Comparison of ENCODE assay signal across 16 cellular contexts in the genomic region with DNA sequence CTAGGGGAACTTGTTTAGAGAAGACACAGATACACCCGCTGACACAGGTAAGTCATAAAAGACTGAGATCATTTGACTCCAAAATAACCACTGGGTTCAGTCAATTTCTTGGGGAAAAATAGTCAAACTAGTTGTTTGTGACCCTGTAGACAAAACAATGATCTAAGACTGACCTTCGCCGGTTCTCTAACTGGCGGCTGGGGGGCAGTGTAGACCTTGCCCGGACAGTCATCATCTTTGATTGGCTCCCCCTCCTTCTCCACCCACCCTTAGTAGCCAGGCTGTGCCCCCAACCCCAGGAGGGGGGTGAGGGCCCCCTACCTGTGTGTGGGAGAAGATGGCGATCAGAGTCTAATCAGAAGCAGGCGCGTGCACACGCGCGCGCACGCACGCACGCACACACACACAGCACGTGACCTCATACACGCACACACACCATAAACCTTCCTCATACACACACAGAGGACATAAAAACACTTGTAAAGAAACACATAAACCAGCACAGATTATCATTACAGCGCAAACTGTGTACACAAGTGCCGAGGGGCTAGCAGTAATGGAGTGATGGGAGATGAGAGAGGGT. TPM values are rescaled to one million over a fixed set of nuclear protein-coding genes. Genes with fewer than 3 reads are reported as not detected.
A peak's percentile ranks its signal among the peaks of the same experiment; 100 is the strongest.
DNase-seq lines count a peak whose midpoint lies in the region; FAIRE-seq and TF ChIP-seq lines count a peak whose summit lies in the region.
"Had no signal": no experiment of that assay in that cellular context is flagged by ENCODE, and none has a peak within 500 bp of the region (broad histone marks: within the 10 kb centered on the region; RNA-seq: fewer than 3 reads in every experiment).

No MANE protein-coding gene starts in this region.

- no peaks in the 10 kb centered on the region for H3K36me3 ChIP-seq in Caco-2 (ENCODE audit: control insufficient read depth, insufficient read depth, low read length)
- H3K36me3 ChIP-seq in OCI-LY7 (ENCODE audit: insufficient read depth, low read length): no peaks in the 10 kb centered on the region
- H3K36me3 ChIP-seq in ectodermal cell (ENCODE audit: control insufficient read depth, insufficient read depth, low read length): no peaks in the 10 kb centered on the region
- peaks cover 14% of the 10 kb centered on the region for H3K36me3 ChIP-seq in neutrophil
- no peaks in the 10 kb centered on the region for H3K36me3 ChIP-seq in MG63
- no peaks in the 10 kb centered on the region for H3K36me3 ChIP-seq in kidney (ENCODE audit: control insufficient read depth in 1 of 2, insufficient read depth in 2 of 2, low read length in 2 of 2)

- peaks cover 50% of the 10 kb centered on the region for H3K4me1 Mint-ChIP-seq in Caco-2 (ENCODE audit: low read depth, unreplicated experiment)

- H3K4me2 ChIP-seq in OCI-LY7 (ENCODE audit: low read length): no peak overlapping the region

- H4K20me1 ChIP-seq in OCI-LY7 (ENCODE audit: insufficient read depth, low read length): no peaks in the 10 kb centered on the region

- H3K27ac ChIP-seq in OCI-LY7 (ENCODE audit: low read depth, low read length, poor library complexity, severe bottlenecking): no peak overlapping the region
- peak overlapping the region; percentile 32 for H3K27ac ChIP-seq in ectodermal cell (ENCODE audit: insufficient read depth, low read depth, low read length, poor library complexity, severe bottlenecking)
- H3K27ac ChIP-seq in neutrophil: peak overlapping the region; percentile 92
- no peak overlapping the region for H3K27ac ChIP-seq in kidney (ENCODE audit: low read depth in 2 of 2, low read length in 2 of 2)

- H2AFZ ChIP-seq in OCI-LY7 (ENCODE audit: low read length): no peak overlapping the region

- no peaks in the 10 kb centered on the region for H3K27me3 Mint-ChIP-seq in Caco-2 (ENCODE audit: insufficient read depth, unreplicated experiment)

- H3K9me3 Mint-ChIP-seq in Caco-2 (ENCODE audit: unreplicated experiment): no peaks in the 10 kb centered on the region
- H3K9me3 Mint-ChIP-seq: HFFc6 had no signal

- TF ChIP-seq CTCF in Caco-2 (IDR thresholded peaks at IDR 0.05; ENCODE audit: insufficient read depth in 1 of 2, low read depth in 1 of 2, low read length in 1 of 2, severe bottlenecking in 1 of 2, unreplicated experiment in 1 of 2) (no peak), OCI-LY7 (conservative IDR thresholded peaks at IDR 0.05; ENCODE audit: low read length) (peak; percentile 55), neutrophil (IDR thresholded peaks at IDR 0.05) (no peak), kidney (IDR thresholded peaks at IDR 0.05; ENCODE audit: borderline replicate concordance, extremely low read depth, insufficient read depth) (no peak)

- DNase-seq in Caco-2 (no peak), OCI-LY7 (ENCODE audit: low spot score) (no peak), MG63 (no peak), kidney (no peak), OCI-M2 (lab: John Stamatoyannopoulos, UW; ENCODE audit: unreplicated experiment) (no peak)
- DNase-seq: COR-L47, DMS153, EL, HFFc6, NCI-H1092 treated with DMSO at 0.1 percent for 48 hours, NCI-H2107, NCI-H446 treated with DMSO at 0.1 percent for 48 hours, NCI-H774 had no signal

- H3K9me2 ChIP-seq in OCI-LY7 (ENCODE audit: insufficient read depth, low read length): no peaks in the 10 kb centered on the region

- no peak overlapping the region for H3K4me3 ChIP-seq in Caco-2 (ENCODE audit: low read depth, low read length)
- H3K4me3 ChIP-seq in OCI-LY7 (ENCODE audit: low read depth, low read length, poor library complexity, severe bottlenecking): no peak overlapping the region
- H3K4me3 ChIP-seq in ectodermal cell (ENCODE audit: insufficient read depth, low read depth, low read length): no peak overlapping the region
- H3K4me3 ChIP-seq in neutrophil (ENCODE audit: low read depth in 1 of 2, low read length in 1 of 2): no peak overlapping the region
- H3K4me3 ChIP-seq in MG63: no peak overlapping the region
- H3K4me3 ChIP-seq in kidney (ENCODE audit: low read length in 2 of 2): no peak overlapping the region

- H3K9me3 ChIP-seq in Caco-2: no peaks in the 10 kb centered on the region
- no peaks in the 10 kb centered on the region for H3K9me3 ChIP-seq in OCI-LY7 (ENCODE audit: low read length)
- no peaks in the 10 kb centered on the region for H3K9me3 ChIP-seq in ectodermal cell (ENCODE audit: control insufficient read depth, low read length)
- no peaks in the 10 kb centered on the region for H3K9me3 ChIP-seq in neutrophil
- H3K9me3 ChIP-seq in MG63: no peaks in the 10 kb centered on the region
- no peaks in the 10 kb centered on the region for H3K9me3 ChIP-seq in kidney (ENCODE audit: control insufficient read depth in 1 of 2, low read length in 2 of 2)

- H3K4me3 Mint-ChIP-seq in Caco-2 (ENCODE audit: unreplicated experiment): no peak overlapping the region
- H3K4me3 Mint-ChIP-seq: HFFc6 had no signal

- POLR2A ChIA-PET in Caco-2 (lab: Charles Lee) (no interaction called here), OCI-LY7 (lab: Charles Lee) (no interaction called here)

- intact Hi-C loops in Caco-2 (cut with micrococcal nuclease; ENCODE audit: unreplicated experiment) (no loop called here), OCI-LY7 (cut with micrococcal nuclease; ENCODE audit: unreplicated experiment) (no loop called here), kidney (cut with DNase I) (no loop called here)

- no peaks in the 10 kb centered on the region for H3K27me3 ChIP-seq in Caco-2 (replicated peaks; ENCODE audit: control insufficient read depth, insufficient read depth, low read length)
- H3K27me3 ChIP-seq in ectodermal cell (ENCODE audit: control insufficient read depth, insufficient read depth, low read length, poor library complexity, severe bottlenecking): no peaks in the 10 kb centered on the region
- no peaks in the 10 kb centered on the region for H3K27me3 ChIP-seq in neutrophil
- no peaks in the 10 kb centered on the region for H3K27me3 ChIP-seq in MG63

- 88 to 95% methylated on average over 19 of the region's 19 CpGs for WGBS in ectodermal cell, 2 experiments

- peak overlapping the region in 1 of 2 donors; percentile 12 for H3K9ac ChIP-seq in kidney (ENCODE audit: low read length in 2 of 2)

- H3K4me1 ChIP-seq in Caco-2 (peaks cover 77% of the 10 kb centered on the region), OCI-LY7 (ENCODE audit: insufficient read depth, low read length, poor library complexity, severe bottlenecking) (no peaks in the 10 kb centered on the region), ectodermal cell (ENCODE audit: control insufficient read depth, insufficient read depth, low read length) (peaks cover 74% of the 10 kb centered on the region), neutrophil (ENCODE audit: control insufficient read depth in 1 of 2, insufficient read depth in 1 of 2, low read depth in 1 of 2, low read length in 1 of 2) (peaks cover 48 to 60% of the 10 kb centered on the region in 2 experiments), kidney (ENCODE audit: control insufficient read depth in 1 of 2, insufficient read depth in 1 of 2, low read depth in 1 of 2, low read length in 2 of 2) (peaks cover 18 to 26% of the 10 kb centered on the region in 2 donors)

- H3K79me2 ChIP-seq in OCI-LY7 (ENCODE audit: insufficient read depth, low read depth, low read length): no peaks in the 10 kb centered on the region

- peak overlapping the region; percentile 74 for H3K27ac Mint-ChIP-seq in Caco-2 (ENCODE audit: unreplicated experiment)
- H3K27ac Mint-ChIP-seq: HFFc6 had no signal

- peaks cover 5% of the 10 kb centered on the region for H3K36me3 Mint-ChIP-seq in Caco-2 (ENCODE audit: insufficient read depth, unreplicated experiment)

- BruUV-seq in Caco-2 (replicated peaks; lab: Mats Ljungman, UMichigan) (no TSS peak), OCI-LY7 (replicated peaks; lab: Mats Ljungman, UMichigan) (no TSS peak)

- CTCF ChIA-PET in Caco-2 (lab: Charles Lee) (interaction anchor here (0.6 to 2.3 kb wide), 3 partner anchors 10 to 1154 kb away, joined by 3 to 12 read pairs (median 3); partner anchors contain the start of gene NECTIN1), OCI-LY7 (lab: Charles Lee; ENCODE audit: unreplicated experiment) (no interaction called here)

- FAIRE-seq in kidney (lab: Jason Lieb, UNC): no peak
- FAIRE-seq: GM19239 had no signal

RNA-seq across cellular contexts. Expression of gene NECTIN1, which starts 12.4 kb away (rescaled TPM):
- total RNA-seq in Caco-2 (2022) (60.1 and 63.6 TPM in 2 replicates), OCI-LY7 (2022) (11.5 and 14.3 TPM in 2 replicates), kidney (13.2 TPM)
- total RNA-seq in OCI-LY7 (2014; rRNA removed; shearing (Covaris generic)): 2.3 and 5.8 TPM in 2 replicates
- 89.1 TPM for polyA plus RNA-seq in ectodermal cell (2013, experiment 1 of 4)
- 98.6 TPM for polyA plus RNA-seq in ectodermal cell (2013, experiment 2 of 4)
- 60.9 TPM for polyA plus RNA-seq in ectodermal cell (2013, experiment 3 of 4)
- polyA plus RNA-seq in ectodermal cell (2013, experiment 4 of 4): 68.4 TPM
- 2.2 and 5.3 TPM in 2 replicates for total RNA-seq in MG63 (2014; rRNA removed; shearing (Covaris generic); ENCODE audit: low replicate concordance)
- 6.0 TPM for polyA plus RNA-seq in kidney (ENCODE audit: insufficient read depth, low read depth, low replicate concordance)

Comparison
In these comparisons a context has a peak if more than half of its experiments do, and no peak if none do; other contexts are left out.
1. H3K27ac ChIP-seq: peak in ectodermal cell (single experiment) and neutrophil (single experiment); none in OCI-LY7 (single experiment) and kidney (0 of 2).